22 cellular contexts compared by ENCODE assay signal in the genomic region with DNA sequence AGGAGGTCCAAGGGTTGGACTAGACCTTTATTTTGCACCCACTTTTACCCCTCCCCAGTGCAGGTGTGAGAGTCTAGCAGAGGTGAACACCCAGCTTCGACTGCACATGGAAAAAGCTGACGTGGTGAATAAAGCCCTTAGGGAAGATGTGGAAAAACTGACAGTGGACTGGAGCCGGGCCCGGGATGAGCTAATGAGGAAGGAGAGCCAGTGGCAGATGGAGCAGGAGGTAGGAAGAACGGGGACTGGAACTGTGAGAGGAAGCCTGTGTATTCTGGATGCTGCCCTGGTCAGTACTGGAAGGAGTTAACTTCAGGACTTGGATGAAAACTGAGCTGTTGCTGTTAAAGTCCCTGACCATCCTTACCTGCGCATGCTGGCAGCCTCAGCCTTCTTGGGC. TPM values are rescaled to one million over a fixed set of nuclear protein-coding genes. Genes with fewer than 3 reads are reported as not detected.
A peak's percentile ranks its signal among the peaks of the same experiment; 100 is the strongest.
DNase-seq lines count a peak whose midpoint lies in the region; ATAC-seq and TF ChIP-seq lines count a peak whose summit lies in the region.
"Had no signal": no experiment of that assay in that cellular context is flagged by ENCODE, and none has a peak within 500 bp of the region (broad histone marks: within the 10 kb centered on the region; RNA-seq: fewer than 3 reads in every experiment).

No MANE protein-coding gene starts in this region.

- TF ChIP-seq CTCF in left ventricle myocardium inferior (IDR thresholded peaks at IDR 0.05; ENCODE audit: borderline replicate concordance), result no peak

- no peaks in the 10 kb centered on the region for H3K9me3 ChIP-seq in left ventricle myocardium inferior (replicated peaks)
- H3K9me3 ChIP-seq: SK-N-SH had no signal

- peak overlapping the region; percentile 15 for H3K27ac Mint-ChIP-seq in stimulated activated naive B cell treated with anti-CD40 and anti-IgM and Interleukin-4, amounts not matched to agents 10 μg/mL and 1 μg/mL and 100 μg/mL, for 72 hours
- H3K27ac Mint-ChIP-seq: HFFc6 had no signal

- no peak overlapping the region for H3K4me3 ChIP-seq in left ventricle myocardium inferior

- no peak overlapping the region for H3K4me3 Mint-ChIP-seq in stimulated activated naive B cell treated with anti-CD40 and anti-IgM and Interleukin-4, amounts not matched to agents 10 μg/mL and 1 μg/mL and 100 μg/mL, for 72 hours
- H3K4me3 Mint-ChIP-seq: CD4-positive, alpha-beta memory T cell; HFFc6 had no signal

- H3K4me1 ChIP-seq in left ventricle myocardium inferior, result no peaks in the 10 kb centered on the region

- H3K27me3 Mint-ChIP-seq in stimulated activated naive B cell treated with anti-CD40 and anti-IgM and Interleukin-4, amounts not matched to agents 10 μg/mL and 1 μg/mL and 100 μg/mL, for 72 hours, result no peaks in the 10 kb centered on the region
- H3K27me3 Mint-ChIP-seq: CD4-positive, alpha-beta memory T cell had no signal

- H3K36me3 Mint-ChIP-seq in stimulated activated naive B cell treated with anti-CD40 and anti-IgM and Interleukin-4, amounts not matched to agents 10 μg/mL and 1 μg/mL and 100 μg/mL, for 72 hours, result peaks cover 13 to 20% of the 10 kb centered on the region in 2 donors

- H3K27ac ChIP-seq in left ventricle myocardium inferior (replicated peaks), result no peak overlapping the region

- peaks cover 78% of the 10 kb centered on the region for H3K36me3 ChIP-seq in left ventricle myocardium inferior

- no peaks in the 10 kb centered on the region for H3K27me3 ChIP-seq in left ventricle myocardium inferior (ENCODE audit: low read depth)

- DNase-seq in left ventricle myocardium inferior (peak; percentile 40), left cardiac atrium (no peak), GM04503 (ENCODE audit: low read depth) (peak; percentile 10), cerebellum (ENCODE audit: low spot score) (peak; percentile 68), NCI-H1417 (lab: John Stamatoyannopoulos, UW) (no peak)
- no peak for DNase-seq in stimulated activated naive B cell treated with anti-CD40 and anti-IgM and Interleukin-4, amounts not matched to agents 10 μg/mL and 1 μg/mL and 100 μg/mL, for 72 hours
- DNase-seq: ACHN; AML-193; CD4-positive, alpha-beta memory T cell; DMS79; HFFc6; IMR-90; Kasumi-1; MM.1S; NCI-H1092 treated with DMSO at 0.1 percent for 48 hours; NCI-H1694; NCI-H2107; NCI-H2227 treated with DMSO at 0.1 percent for 48 hours; NCI-H524 treated with DMSO at 0.1 percent for 48 hours; SK-N-SH had no signal

- H3K9me3 Mint-ChIP-seq in stimulated activated naive B cell treated with anti-CD40 and anti-IgM and Interleukin-4, amounts not matched to agents 10 μg/mL and 1 μg/mL and 100 μg/mL, for 72 hours, result no peaks in the 10 kb centered on the region
- H3K9me3 Mint-ChIP-seq: CD4-positive, alpha-beta memory T cell; HFFc6 had no signal

- ATAC-seq in left cardiac atrium (no peak), GM18517 (IDR thresholded peaks at IDR 0.05; ENCODE audit: unreplicated experiment) (no peak), HG03460 (IDR thresholded peaks at IDR 0.05; ENCODE audit: unreplicated experiment) (no peak)
- ATAC-seq in stimulated activated naive B cell treated with anti-CD40 and anti-IgM and Interleukin-4, amounts not matched to agents 10 μg/mL and 1 μg/mL and 100 μg/mL, for 72 hours (replicated peaks), result no peak

- H3K4me1 Mint-ChIP-seq in stimulated activated naive B cell treated with anti-CD40 and anti-IgM and Interleukin-4, amounts not matched to agents 10 μg/mL and 1 μg/mL and 100 μg/mL, for 72 hours, result peaks cover 14 to 21% of the 10 kb centered on the region in 2 donors

- intact Hi-C loops in left ventricle myocardium inferior (cut with micrococcal nuclease) (no loop called here), left cardiac atrium (cut with DNase I) (no loop called here)

RNA-seq across cellular contexts. Expression of a gene that starts 10.6 kb away (rescaled TPM):
- total RNA-seq in left ventricle myocardium inferior (15.3 TPM), left cardiac atrium (10 to 100 TPM; 11.1 to 17.3 TPM), cerebellum (26.1 TPM)

RNA-seq across cellular contexts. Expression of a gene that starts 27.9 kb away (rescaled TPM):
- total RNA-seq in left ventricle myocardium inferior (0.11 TPM), left cardiac atrium (1 to 10 TPM in 1 of 2 donors, under 1 TPM in 1; 0.56 to 1.3 TPM), cerebellum (0.36 TPM)
- total RNA-seq: CD4-positive, alpha-beta memory T cell had no signal

RNA-seq across cellular contexts. Expression of a gene that starts 54.2 kb away (rescaled TPM):
- 145 TPM for total RNA-seq in left ventricle myocardium inferior
- 10 to 100 TPM; 77.5 to 94.6 TPM for total RNA-seq in left cardiac atrium
- total RNA-seq in cerebellum, result 35.1 TPM

Comparison
In these comparisons a context has a peak if more than half of its experiments do, and no peak if none do; other contexts are left out.
1. DNase-seq: peak in left ventricle myocardium inferior (single experiment), GM04503 (single experiment) and cerebellum (single experiment); none in left cardiac atrium (single experiment), stimulated activated naive B cell treated with anti-CD40 and anti-IgM and Interleukin-4, amounts not matched to agents 10 μg/mL and 1 μg/mL and 100 μg/mL, for 72 hours (single experiment) and NCI-H1417 (0 of 3).